ENCODE assay signal across 1 cellular context in genomic region chr16:57284206-57284951, GRCh38.
A peak's percentile ranks its signal among the peaks of the same experiment; 100 is the strongest.
TF ChIP-seq lines count a peak whose summit lies in the region.

A gene with protein sequence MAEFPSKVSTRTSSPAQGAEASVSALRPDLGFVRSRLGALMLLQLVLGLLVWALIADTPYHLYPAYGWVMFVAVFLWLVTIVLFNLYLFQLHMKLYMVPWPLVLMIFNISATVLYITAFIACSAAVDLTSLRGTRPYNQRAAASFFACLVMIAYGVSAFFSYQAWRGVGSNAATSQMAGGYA (minus strand): TSS chr16:57284672. CDS start chr16:57284540, 132 bp downstream.

TF ChIP-seq in HEK293, 187 proteins besides CTCF, POLR2A, EP300 and RAD21 (continued from another document):
- TF ChIP-seq, protein P1, sequence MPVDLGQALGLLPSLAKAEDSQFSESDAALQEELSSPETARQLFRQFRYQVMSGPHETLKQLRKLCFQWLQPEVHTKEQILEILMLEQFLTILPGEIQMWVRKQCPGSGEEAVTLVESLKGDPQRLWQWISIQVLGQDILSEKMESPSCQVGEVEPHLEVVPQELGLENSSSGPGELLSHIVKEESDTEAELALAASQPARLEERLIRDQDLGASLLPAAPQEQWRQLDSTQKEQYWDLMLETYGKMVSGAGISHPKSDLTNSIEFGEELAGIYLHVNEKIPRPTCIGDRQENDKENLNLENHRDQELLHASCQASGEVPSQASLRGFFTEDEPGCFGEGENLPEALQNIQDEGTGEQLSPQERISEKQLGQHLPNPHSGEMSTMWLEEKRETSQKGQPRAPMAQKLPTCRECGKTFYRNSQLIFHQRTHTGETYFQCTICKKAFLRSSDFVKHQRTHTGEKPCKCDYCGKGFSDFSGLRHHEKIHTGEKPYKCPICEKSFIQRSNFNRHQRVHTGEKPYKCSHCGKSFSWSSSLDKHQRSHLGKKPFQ (tag by site-specific recombination; IDR thresholded peaks at IDR 0.05), result no peak
- no peak for TF ChIP-seq TRIM28 (IDR thresholded peaks at IDR 0.05; ENCODE audit: borderline replicate concordance, low read length)
- peak; percentile 16; the same call in 1 of the 2 replicates for TF ChIP-seq MZF1 (tag by site-specific recombination; IDR thresholded peaks at IDR 0.05; ENCODE audit: borderline replicate concordance)
- TF ChIP-seq ZBTB8A (tag by site-specific recombination; IDR thresholded peaks at IDR 0.05), result peak; percentile 83
- peak; percentile 40; the same call in 1 of the 2 replicates for TF ChIP-seq ZNF423 (tag by site-specific recombination; IDR thresholded peaks at IDR 0.05)
- TF ChIP-seq, protein P2, sequence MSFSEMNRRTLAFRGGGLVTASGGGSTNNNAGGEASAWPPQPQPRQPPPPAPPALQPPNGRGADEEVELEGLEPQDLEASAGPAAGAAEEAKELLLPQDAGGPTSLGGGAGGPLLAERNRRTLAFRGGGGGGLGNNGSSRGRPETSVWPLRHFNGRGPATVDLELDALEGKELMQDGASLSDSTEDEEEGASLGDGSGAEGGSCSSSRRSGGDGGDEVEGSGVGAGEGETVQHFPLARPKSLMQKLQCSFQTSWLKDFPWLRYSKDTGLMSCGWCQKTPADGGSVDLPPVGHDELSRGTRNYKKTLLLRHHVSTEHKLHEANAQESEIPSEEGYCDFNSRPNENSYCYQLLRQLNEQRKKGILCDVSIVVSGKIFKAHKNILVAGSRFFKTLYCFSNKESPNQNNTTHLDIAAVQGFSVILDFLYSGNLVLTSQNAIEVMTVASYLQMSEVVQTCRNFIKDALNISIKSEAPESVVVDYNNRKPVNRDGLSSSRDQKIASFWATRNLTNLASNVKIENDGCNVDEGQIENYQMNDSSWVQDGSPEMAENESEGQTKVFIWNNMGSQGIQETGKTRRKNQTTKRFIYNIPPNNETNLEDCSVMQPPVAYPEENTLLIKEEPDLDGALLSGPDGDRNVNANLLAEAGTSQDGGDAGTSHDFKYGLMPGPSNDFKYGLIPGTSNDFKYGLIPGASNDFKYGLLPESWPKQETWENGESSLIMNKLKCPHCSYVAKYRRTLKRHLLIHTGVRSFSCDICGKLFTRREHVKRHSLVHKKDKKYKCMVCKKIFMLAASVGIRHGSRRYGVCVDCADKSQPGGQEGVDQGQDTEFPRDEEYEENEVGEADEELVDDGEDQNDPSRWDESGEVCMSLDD (tag by site-specific recombination; IDR thresholded peaks at IDR 0.05), result no peak
- TF ChIP-seq, protein P3, sequence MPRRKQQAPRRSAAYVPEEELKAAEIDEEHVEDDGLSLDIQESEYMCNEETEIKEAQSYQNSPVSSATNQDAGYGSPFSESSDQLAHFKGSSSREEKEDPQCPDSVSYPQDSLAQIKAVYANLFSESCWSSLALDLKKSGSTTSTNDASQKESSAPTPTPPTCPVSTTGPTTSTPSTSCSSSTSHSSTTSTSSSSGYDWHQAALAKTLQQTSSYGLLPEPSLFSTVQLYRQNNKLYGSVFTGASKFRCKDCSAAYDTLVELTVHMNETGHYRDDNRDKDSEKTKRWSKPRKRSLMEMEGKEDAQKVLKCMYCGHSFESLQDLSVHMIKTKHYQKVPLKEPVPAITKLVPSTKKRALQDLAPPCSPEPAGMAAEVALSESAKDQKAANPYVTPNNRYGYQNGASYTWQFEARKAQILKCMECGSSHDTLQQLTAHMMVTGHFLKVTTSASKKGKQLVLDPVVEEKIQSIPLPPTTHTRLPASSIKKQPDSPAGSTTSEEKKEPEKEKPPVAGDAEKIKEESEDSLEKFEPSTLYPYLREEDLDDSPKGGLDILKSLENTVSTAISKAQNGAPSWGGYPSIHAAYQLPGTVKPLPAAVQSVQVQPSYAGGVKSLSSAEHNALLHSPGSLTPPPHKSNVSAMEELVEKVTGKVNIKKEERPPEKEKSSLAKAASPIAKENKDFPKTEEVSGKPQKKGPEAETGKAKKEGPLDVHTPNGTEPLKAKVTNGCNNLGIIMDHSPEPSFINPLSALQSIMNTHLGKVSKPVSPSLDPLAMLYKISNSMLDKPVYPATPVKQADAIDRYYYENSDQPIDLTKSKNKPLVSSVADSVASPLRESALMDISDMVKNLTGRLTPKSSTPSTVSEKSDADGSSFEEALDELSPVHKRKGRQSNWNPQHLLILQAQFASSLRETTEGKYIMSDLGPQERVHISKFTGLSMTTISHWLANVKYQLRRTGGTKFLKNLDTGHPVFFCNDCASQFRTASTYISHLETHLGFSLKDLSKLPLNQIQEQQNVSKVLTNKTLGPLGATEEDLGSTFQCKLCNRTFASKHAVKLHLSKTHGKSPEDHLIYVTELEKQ (tag by site-specific recombination; IDR thresholded peaks at IDR 0.05; ENCODE audit: borderline replicate concordance), result no peak
- TF ChIP-seq ZNF785 (tag by site-specific recombination; IDR thresholded peaks at IDR 0.05), result no peak
- TF ChIP-seq ZNF473 (tag by site-specific recombination; IDR thresholded peaks at IDR 0.05), result no peak
- peak; percentile 96 for TF ChIP-seq PRDM10 (tag by site-specific recombination; IDR thresholded peaks at IDR 0.05)
- TF ChIP-seq SP7 (tag by site-specific recombination; IDR thresholded peaks at IDR 0.05), result peak; percentile 39; the same call in 1 of the 2 replicates
- TF ChIP-seq ZNF658 (tag by site-specific recombination; IDR thresholded peaks at IDR 0.05), result no peak
- no peak for TF ChIP-seq ZNF843 (tag by site-specific recombination; IDR thresholded peaks at IDR 0.05)
- TF ChIP-seq REPIN1 (tag by site-specific recombination; IDR thresholded peaks at IDR 0.05; ENCODE audit: low read depth), result 0 out of 2 replicates have a peak, but pooled peaks have one; percentile 28
- TF ChIP-seq SETDB1 (IDR thresholded peaks at IDR 0.05; ENCODE audit: insufficient read length, low read length), result peak; percentile 12
- TF ChIP-seq, protein P4, sequence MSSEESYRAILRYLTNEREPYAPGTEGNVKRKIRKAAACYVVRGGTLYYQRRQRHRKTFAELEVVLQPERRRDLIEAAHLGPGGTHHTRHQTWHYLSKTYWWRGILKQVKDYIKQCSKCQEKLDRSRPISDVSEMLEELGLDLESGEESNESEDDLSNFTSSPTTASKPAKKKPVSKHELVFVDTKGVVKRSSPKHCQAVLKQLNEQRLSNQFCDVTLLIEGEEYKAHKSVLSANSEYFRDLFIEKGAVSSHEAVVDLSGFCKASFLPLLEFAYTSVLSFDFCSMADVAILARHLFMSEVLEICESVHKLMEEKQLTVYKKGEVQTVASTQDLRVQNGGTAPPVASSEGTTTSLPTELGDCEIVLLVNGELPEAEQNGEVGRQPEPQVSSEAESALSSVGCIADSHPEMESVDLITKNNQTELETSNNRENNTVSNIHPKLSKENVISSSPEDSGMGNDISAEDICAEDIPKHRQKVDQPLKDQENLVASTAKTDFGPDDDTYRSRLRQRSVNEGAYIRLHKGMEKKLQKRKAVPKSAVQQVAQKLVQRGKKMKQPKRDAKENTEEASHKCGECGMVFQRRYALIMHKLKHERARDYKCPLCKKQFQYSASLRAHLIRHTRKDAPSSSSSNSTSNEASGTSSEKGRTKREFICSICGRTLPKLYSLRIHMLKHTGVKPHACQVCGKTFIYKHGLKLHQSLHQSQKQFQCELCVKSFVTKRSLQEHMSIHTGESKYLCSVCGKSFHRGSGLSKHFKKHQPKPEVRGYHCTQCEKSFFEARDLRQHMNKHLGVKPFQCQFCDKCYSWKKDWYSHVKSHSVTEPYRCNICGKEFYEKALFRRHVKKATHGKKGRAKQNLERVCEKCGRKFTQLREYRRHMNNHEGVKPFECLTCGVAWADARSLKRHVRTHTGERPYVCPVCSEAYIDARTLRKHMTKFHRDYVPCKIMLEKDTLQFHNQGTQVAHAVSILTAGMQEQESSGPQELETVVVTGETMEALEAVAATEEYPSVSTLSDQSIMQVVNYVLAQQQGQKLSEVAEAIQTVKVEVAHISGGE (tag by site-specific recombination; conservative IDR thresholded peaks at IDR 0.05; ENCODE audit: low read depth), result peak; percentile 69; the same call in 1 of the 2 replicates
- TF ChIP-seq ZNF549 (tag by site-specific recombination; IDR thresholded peaks at IDR 0.05), result no peak
- no peak for TF ChIP-seq ZNF37A (tag by site-specific recombination; IDR thresholded peaks at IDR 0.05)
